In the genomic region with DNA sequence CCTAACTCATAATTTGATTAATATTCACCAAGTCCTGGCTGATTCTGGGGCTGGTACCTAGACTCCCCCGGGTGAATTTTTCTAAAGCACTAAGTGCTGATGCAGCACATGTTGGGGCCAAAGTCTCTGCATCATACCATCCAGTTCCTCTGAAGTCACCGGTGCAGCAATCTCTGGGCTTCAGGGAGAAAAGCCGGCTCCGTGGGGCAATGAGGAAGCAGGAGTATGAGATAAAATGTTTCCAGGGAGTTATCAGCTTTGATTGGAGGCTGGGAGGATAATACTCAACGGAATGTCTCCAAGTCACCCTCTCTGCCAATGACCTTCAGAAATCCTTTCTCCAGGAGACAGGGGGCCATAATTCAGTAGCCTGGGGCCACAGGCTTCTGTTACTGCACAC, we compare ENCODE assay signal across 1 cellular context.
TF ChIP-seq lines count a peak whose summit lies in the region.

No MANE protein-coding gene starts in this region.

TF ChIP-seq in SK-N-SH, 30 proteins besides CTCF, POLR2A, EP300 and RAD21 (continued from another document):
- TF ChIP-seq, protein P1, sequence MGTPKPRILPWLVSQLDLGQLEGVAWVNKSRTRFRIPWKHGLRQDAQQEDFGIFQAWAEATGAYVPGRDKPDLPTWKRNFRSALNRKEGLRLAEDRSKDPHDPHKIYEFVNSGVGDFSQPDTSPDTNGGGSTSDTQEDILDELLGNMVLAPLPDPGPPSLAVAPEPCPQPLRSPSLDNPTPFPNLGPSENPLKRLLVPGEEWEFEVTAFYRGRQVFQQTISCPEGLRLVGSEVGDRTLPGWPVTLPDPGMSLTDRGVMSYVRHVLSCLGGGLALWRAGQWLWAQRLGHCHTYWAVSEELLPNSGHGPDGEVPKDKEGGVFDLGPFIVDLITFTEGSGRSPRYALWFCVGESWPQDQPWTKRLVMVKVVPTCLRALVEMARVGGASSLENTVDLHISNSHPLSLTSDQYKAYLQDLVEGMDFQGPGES (IDR thresholded peaks at IDR 0.05; ENCODE audit: low read depth, low read length), result no peak
- TF ChIP-seq RCOR1 (IDR thresholded peaks at IDR 0.05; ENCODE audit: low read length) (no peak), TEAD4 (IDR thresholded peaks at IDR 0.05; ENCODE audit: borderline replicate concordance, insufficient read depth) (no peak), TAF1 (IDR thresholded peaks at IDR 0.05; ENCODE audit: borderline replicate concordance, low read depth, low read length) (no peak), MEF2A (IDR thresholded peaks at IDR 0.05; ENCODE audit: borderline replicate concordance, low read depth) (no peak), EZH2phosphoT487 (IDR thresholded peaks at IDR 0.05; ENCODE audit: borderline replicate concordance, low read depth) (no peak), SIN3A (IDR thresholded peaks at IDR 0.05; ENCODE audit: borderline replicate concordance, low read depth, low read length) (no peak), SMC3 (IDR thresholded peaks at IDR 0.05; ENCODE audit: low read depth, low read length) (no peak), GATA2 (CRISPR knock-in tag; IDR thresholded peaks at IDR 0.05) (no peak), NRF1 (IDR thresholded peaks at IDR 0.05; ENCODE audit: low read depth, low read length) (no peak), YY1 (IDR thresholded peaks at IDR 0.05; ENCODE audit: low read depth) (no peak), GABPA (IDR thresholded peaks at IDR 0.05; ENCODE audit: low read depth) (no peak), MXI1 (IDR thresholded peaks at IDR 0.05; ENCODE audit: low read depth, low read length) (no peak)
- TF ChIP-seq, protein P2, sequence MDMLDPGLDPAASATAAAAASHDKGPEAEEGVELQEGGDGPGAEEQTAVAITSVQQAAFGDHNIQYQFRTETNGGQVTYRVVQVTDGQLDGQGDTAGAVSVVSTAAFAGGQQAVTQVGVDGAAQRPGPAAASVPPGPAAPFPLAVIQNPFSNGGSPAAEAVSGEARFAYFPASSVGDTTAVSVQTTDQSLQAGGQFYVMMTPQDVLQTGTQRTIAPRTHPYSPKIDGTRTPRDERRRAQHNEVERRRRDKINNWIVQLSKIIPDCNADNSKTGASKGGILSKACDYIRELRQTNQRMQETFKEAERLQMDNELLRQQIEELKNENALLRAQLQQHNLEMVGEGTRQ (IDR thresholded peaks at IDR 0.05; ENCODE audit: borderline replicate concordance, low read depth, low read length), result no peak
